Comparison of ENCODE assay signal across 17 cellular contexts in genomic region chr20:23697947-23698346, GRCh38. TPM values are rescaled to one million over a fixed set of nuclear protein-coding genes. Genes with fewer than 3 reads are reported as not detected.
DNase-seq lines count a peak whose midpoint lies in the region; ATAC-seq and TF ChIP-seq lines count a peak whose summit lies in the region.
"Had no signal": no experiment of that assay in that cellular context is flagged by ENCODE, and none has a peak within 500 bp of the region (broad histone marks: within the 10 kb centered on the region; RNA-seq: fewer than 3 reads in every experiment).

No MANE protein-coding gene starts in this region.

- no peaks in the 10 kb centered on the region for H3K36me3 ChIP-seq in Karpas-422 (ENCODE audit: insufficient read depth, low read length)

- no peak overlapping the region for H3K4me2 ChIP-seq in Karpas-422 (ENCODE audit: low read depth, low read length, poor library complexity, severe bottlenecking)

- H3K27ac ChIP-seq in Karpas-422 (ENCODE audit: low read length), result no peak overlapping the region
- H3K27ac ChIP-seq: 22Rv1, GM23248 had no signal

- no peak overlapping the region for H3K4me3 ChIP-seq in GM12865 (ENCODE audit: low read depth, low read length)
- no peak overlapping the region for H3K4me3 ChIP-seq in Karpas-422 (ENCODE audit: low read length)
- H3K4me3 ChIP-seq: GM23248 had no signal

- no peak overlapping the region for H3K27ac Mint-ChIP-seq in activated CD4-positive, alpha-beta T cell treated with anti-CD3 and anti-CD28 coated beads, Interleukin-2, amount 10 ng/mL, durations not matched to agents 24 days and 14 days
- no peak overlapping the region for H3K27ac Mint-ChIP-seq in effector memory CD8-positive, alpha-beta T cell
- H3K27ac Mint-ChIP-seq: H9 had no signal

- peak; percentile 38 for DNase-seq in activated CD4-positive, alpha-beta T cell treated with anti-CD3 and anti-CD28 coated beads, Interleukin-2, amount 10 ng/mL, durations not matched to agents 24 days and 14 days
- no peak for DNase-seq in activated CD4-positive, alpha-beta T cell treated with anti-CD3 and anti-CD28 coated beads, Interleukin-2, amount 50 U/mL, for 1 hour
- DNase-seq in GM12865 (ENCODE audit: low read depth) (peak; percentile 14), kidney tubule cell (ENCODE audit: low spot score) (peak; percentile 20), SHP77 (lab: John Stamatoyannopoulos, UW) (no peak), Karpas-422 (no peak)
- DNase-seq in effector memory CD8-positive, alpha-beta T cell, result no peak
- DNase-seq: Calu3, DMS 273 treated with DMSO at 0.1 percent for 48 hours, DMS79, GM23248, H9, IMR-90 had no signal

- H2AFZ ChIP-seq in Karpas-422 (ENCODE audit: low read length), result no peak overlapping the region
- H2AFZ ChIP-seq: GM23248 had no signal

- no peaks in the 10 kb centered on the region for H3K27me3 ChIP-seq in Karpas-422 (ENCODE audit: low read length)

- H3K79me2 ChIP-seq in Karpas-422 (ENCODE audit: low read length), result no peaks in the 10 kb centered on the region

- H3K9ac ChIP-seq in Karpas-422 (ENCODE audit: low read length), result no peak overlapping the region
- H3K9ac ChIP-seq: GM23248 had no signal

- H3K9me3 Mint-ChIP-seq in activated CD4-positive, alpha-beta T cell treated with anti-CD3 and anti-CD28 coated beads, Interleukin-2, amount 10 ng/mL, durations not matched to agents 24 days and 14 days, result no peaks in the 10 kb centered on the region
- H3K9me3 Mint-ChIP-seq in effector memory CD8-positive, alpha-beta T cell, result no peaks in the 10 kb centered on the region
- H3K9me3 Mint-ChIP-seq: H9 had no signal

- H3K9me2 ChIP-seq in Karpas-422 (replicated peaks; ENCODE audit: insufficient read depth, low read length), result no peaks in the 10 kb centered on the region

- H3K36me3 Mint-ChIP-seq in activated CD4-positive, alpha-beta T cell treated with anti-CD3 and anti-CD28 coated beads, Interleukin-2, amount 10 ng/mL, durations not matched to agents 24 days and 14 days (ENCODE audit: low read depth), result no peaks in the 10 kb centered on the region
- H3K36me3 Mint-ChIP-seq in effector memory CD8-positive, alpha-beta T cell (ENCODE audit: insufficient read depth), result no peaks in the 10 kb centered on the region

- intact Hi-C loops in activated CD4-positive, alpha-beta T cell treated with anti-CD3 and anti-CD28 coated beads, Interleukin-2, amount 10 ng/mL, durations not matched to agents 24 days and 14 days (cut with micrococcal nuclease), result no loop called here

- no peak overlapping the region for H3K4me3 Mint-ChIP-seq in activated CD4-positive, alpha-beta T cell treated with anti-CD3 and anti-CD28 coated beads, Interleukin-2, amount 10 ng/mL, durations not matched to agents 24 days and 14 days
- no peak overlapping the region for H3K4me3 Mint-ChIP-seq in effector memory CD8-positive, alpha-beta T cell
- H3K4me3 Mint-ChIP-seq: H9 had no signal

- H4K20me1 ChIP-seq in Karpas-422 (ENCODE audit: insufficient read depth, low read depth, low read length), result no peaks in the 10 kb centered on the region

- no peaks in the 10 kb centered on the region for H3K4me1 ChIP-seq in Karpas-422 (ENCODE audit: low read length)

- no peaks in the 10 kb centered on the region for H3K9me3 ChIP-seq in Karpas-422 (ENCODE audit: low read length)

- H3K27me3 Mint-ChIP-seq in activated CD4-positive, alpha-beta T cell treated with anti-CD3 and anti-CD28 coated beads, Interleukin-2, amount 10 ng/mL, durations not matched to agents 24 days and 14 days, result no peaks in the 10 kb centered on the region
- peaks cover 41 to 43% of the 10 kb centered on the region in 2 donors for H3K27me3 Mint-ChIP-seq in effector memory CD8-positive, alpha-beta T cell

- peak; percentile 70 for ATAC-seq in HG03097 (IDR thresholded peaks at IDR 0.05; ENCODE audit: low FRiP score, unreplicated experiment)
- ATAC-seq in effector memory CD8-positive, alpha-beta T cell (replicated peaks), result no peak

- no peaks in the 10 kb centered on the region for H3K4me1 Mint-ChIP-seq in activated CD4-positive, alpha-beta T cell treated with anti-CD3 and anti-CD28 coated beads, Interleukin-2, amount 10 ng/mL, durations not matched to agents 24 days and 14 days
- no peaks in the 10 kb centered on the region for H3K4me1 Mint-ChIP-seq in effector memory CD8-positive, alpha-beta T cell (ENCODE audit: low read depth in 2 of 2)

- no peak for TF ChIP-seq CTCF in GM12865 (IDR thresholded peaks at IDR 0.05; ENCODE audit: insufficient read depth, low read depth, low read length, missing control alignments)

RNA-seq across cellular contexts. Expression of gene CST4, which starts 9.1 kb away (rescaled TPM):
- not detected in 2 replicates for total RNA-seq in activated CD4-positive, alpha-beta T cell treated with anti-CD3 and anti-CD28 coated beads, Interleukin-2, amount 10 ng/mL, durations not matched to agents 24 days and 14 days
- not detected in 2 replicates for total RNA-seq in Karpas-422 (2014; rRNA removed; shearing (Covaris generic); ENCODE audit: low replicate concordance)
- total RNA-seq: A673, Calu3, G401, GM23248, H9, IMR-90 had no signal

RNA-seq across cellular contexts. Expression of gene CST1, which starts 52.8 kb away (rescaled TPM):
- total RNA-seq in activated CD4-positive, alpha-beta T cell treated with anti-CD3 and anti-CD28 coated beads, Interleukin-2, amount 10 ng/mL, durations not matched to agents 24 days and 14 days, result not detected in 2 replicates
- not detected in 2 replicates for total RNA-seq in Karpas-422 (2014; rRNA removed; shearing (Covaris generic); ENCODE audit: low replicate concordance)
- total RNA-seq: A673, G401, GM23248, IMR-90 had no signal

Comparison
In these comparisons a context has a peak if more than half of its experiments do, and no peak if none do; other contexts are left out.
1. DNase-seq: peak in activated CD4-positive, alpha-beta T cell treated with anti-CD3 and anti-CD28 coated beads, Interleukin-2, amount 10 ng/mL, durations not matched to agents 24 days and 14 days (single experiment), GM12865 (single experiment) and kidney tubule cell (single experiment); none in activated CD4-positive, alpha-beta T cell treated with anti-CD3 and anti-CD28 coated beads, Interleukin-2, amount 50 U/mL, for 1 hour (single experiment), SHP77 (0 of 2), Karpas-422 (single experiment) and effector memory CD8-positive, alpha-beta T cell (0 of 3).